10 cellular contexts compared by ENCODE assay signal in genomic region chr21:25464275-25464674, GRCh38.
DNase-seq lines count a peak whose midpoint lies in the region; ATAC-seq and TF ChIP-seq lines count a peak whose summit lies in the region.
"Had no signal": no experiment of that assay in that cellular context is flagged by ENCODE, and none has a peak within 500 bp of the region (broad histone marks: within the 10 kb centered on the region; RNA-seq: fewer than 3 reads in every experiment).

No MANE protein-coding gene starts in this region.

- H3K4me1 ChIP-seq in heart right ventricle = no peaks in the 10 kb centered on the region

- ATAC-seq in activated CD4-positive, CD25-positive, alpha-beta regulatory T cell treated with anti-CD3 and anti-CD28 coated beads, Interleukin-2, amount 50 U/mL, for 24 hours = peak; percentile 78 to 81
- ATAC-seq in GM21528 (IDR thresholded peaks at IDR 0.05; ENCODE audit: low FRiP score, unreplicated experiment) (peak; percentile 41), HG03469 (IDR thresholded peaks at IDR 0.05; ENCODE audit: unreplicated experiment) (peak; percentile 51), heart right ventricle (no peak)

- TF ChIP-seq CTCF in heart right ventricle (IDR thresholded peaks at IDR 0.05) = no peak

- no peak overlapping the region for H3K4me3 ChIP-seq in heart right ventricle

- H3K27ac ChIP-seq in heart right ventricle = no peak overlapping the region
- H3K27ac ChIP-seq: 22Rv1 had no signal

- intact Hi-C loops in cardiac septum (cut with DNase I) = no loop called here
- intact Hi-C loops in heart right ventricle (cut with DNase I) = no loop called here

- no peaks in the 10 kb centered on the region for H3K27me3 ChIP-seq in heart right ventricle

- DNase-seq in activated CD4-positive, CD25-positive, alpha-beta regulatory T cell treated with anti-CD3 and anti-CD28 coated beads, Interleukin-2, amount 50 U/mL, for 72 hours = no peak
- DNase-seq in kidney tubule cell (ENCODE audit: low spot score) = peak; percentile 17
- no peak for DNase-seq in cardiac septum (ENCODE audit: low spot score)
- no peak for DNase-seq in heart right ventricle
- DNase-seq in dedifferentiated amniotic fluid mesenchymal stem cell (ENCODE audit: extremely low spot score) = no peak
- DNase-seq: NCI-H446 treated with DMSO at 0.1 percent for 48 hours had no signal

- WGBS in heart right ventricle, 2 donors = 49 to 60% methylated on average over 2 of the region's 2 CpGs

- no peaks in the 10 kb centered on the region for H3K9me3 ChIP-seq in heart right ventricle

- H3K36me3 ChIP-seq in heart right ventricle = no peaks in the 10 kb centered on the region

Comparison
In these comparisons a context has a peak if more than half of its experiments do, and no peak if none do; other contexts are left out.
1. ATAC-seq: peak in activated CD4-positive, CD25-positive, alpha-beta regulatory T cell treated with anti-CD3 and anti-CD28 coated beads, Interleukin-2, amount 50 U/mL, for 24 hours (2 of 2), GM21528 (single experiment) and HG03469 (single experiment); none in heart right ventricle (0 of 8).